1 cellular context compared by ENCODE assay signal in genomic region chr20:29781891-29782290, GRCh38.
TF ChIP-seq lines count a peak whose summit lies in the region.
"Not testable (repeated sequence)": the region's sequence is repeated elsewhere in the genome, so short reads cannot be mapped to it uniquely, and the experiment has no call there.

No MANE protein-coding gene starts in this region.

TF ChIP-seq in K562, 482 proteins besides CTCF, POLR2A, EP300 and RAD21 (continued from another document and continues in another):
- peak; percentile 68; the same call in 1 of the 2 replicates for TF ChIP-seq THRB (CRISPR knock-in tag; conservative IDR thresholded peaks at IDR 0.05)
- peak in 1 of 2 experiments; percentile 78; a peak in 1 of 4 replicates for TF ChIP-seq NONO (IDR thresholded peaks at IDR 0.05; ENCODE audit: low read depth in 2 of 2, low read length in 1 of 2)
- TF ChIP-seq E2F8 (IDR thresholded peaks at IDR 0.05; ENCODE audit: low read depth, partially characterized antibody), result peak; percentile 54
- TF ChIP-seq TCF7L2 (IDR thresholded peaks at IDR 0.05; ENCODE audit: low read depth, low read length), result peak; percentile 77
- peak; percentile 60; the same call in 1 of the 2 replicates for TF ChIP-seq MAFG (tag; conservative IDR thresholded peaks at IDR 0.05)
- TF ChIP-seq ZNF134 (CRISPR knock-in tag; conservative IDR thresholded peaks at IDR 0.05), result 0 out of 2 replicates have a peak, but pooled peaks have one; percentile 50
- TF ChIP-seq AFF1 (IDR thresholded peaks at IDR 0.05; ENCODE audit: low read depth in 1 of 2, partially characterized antibody in 2 of 2), result peak; percentile 61 to 90
- peak in 1 of 2 experiments; percentile 57; a peak in 2 of 4 replicates for TF ChIP-seq FOXA3 (CRISPR knock-in tag; conservative IDR thresholded peaks at IDR 0.05 in 1 of 2, IDR thresholded peaks at IDR 0.05 in 1 of 2)
- peak; percentile 97 for TF ChIP-seq DPF2 (IDR thresholded peaks at IDR 0.05)
- peak; percentile 92 for TF ChIP-seq HES1 (IDR thresholded peaks at IDR 0.05; ENCODE audit: low read depth)
- peak; percentile 81; the same call in 1 of the 2 replicates for TF ChIP-seq ESRRA (IDR thresholded peaks at IDR 0.05; ENCODE audit: borderline replicate concordance, low read depth)
- TF ChIP-seq SMARCC2 (IDR thresholded peaks at IDR 0.05; ENCODE audit: low read depth), result peak; percentile 97
- not testable (repeated sequence) for TF ChIP-seq PBX2 (CRISPR knock-in tag; IDR thresholded peaks at IDR 0.05; ENCODE audit: low read depth)
- TF ChIP-seq PBX2 (tag; conservative IDR thresholded peaks at IDR 0.05; ENCODE audit: low read depth), result peak; percentile 93
- peak; percentile 58 for TF ChIP-seq POLR2AphosphoS5 (IDR thresholded peaks at IDR 0.05; ENCODE audit: control insufficient read depth, insufficient read depth, low read depth, low read length)
- peak; percentile 88 for TF ChIP-seq STAT5A (IDR thresholded peaks at IDR 0.05; ENCODE audit: borderline replicate concordance, low read length)
- 0 out of 2 replicates have a peak, but pooled peaks have one; percentile 23 for TF ChIP-seq HIVEP1 (CRISPR knock-in tag; IDR thresholded peaks at IDR 0.05)
- TF ChIP-seq CBFA2T2 (conservative IDR thresholded peaks at IDR 0.05), result peak; percentile 99
- peak; percentile 87 for TF ChIP-seq CXXC5 (CRISPR knock-in tag; IDR thresholded peaks at IDR 0.05)
- TF ChIP-seq ZKSCAN8 (CRISPR knock-in tag; IDR thresholded peaks at IDR 0.05), result peak; percentile 94
- TF ChIP-seq TAL1 (IDR thresholded peaks at IDR 0.05), result peak; percentile 99
- TF ChIP-seq ZEB2 (IDR thresholded peaks at IDR 0.05), result peak; percentile 84
- peak; percentile 33; the same call in 1 of the 2 replicates for TF ChIP-seq L3MBTL2 (IDR thresholded peaks at IDR 0.05)
- peak; percentile 70 for TF ChIP-seq CREM (IDR thresholded peaks at IDR 0.05; ENCODE audit: low read depth)
- TF ChIP-seq RCOR1 (IDR thresholded peaks at IDR 0.05; ENCODE audit: borderline replicate concordance in 1 of 2, low read depth in 2 of 2, low read length in 2 of 2), result peak; percentile 52 to 54; a peak in 3 of 4 replicates
- peak; percentile 97 for TF ChIP-seq CHAMP1 (IDR thresholded peaks at IDR 0.05)
- peak; percentile 94 for TF ChIP-seq SMAD4 (CRISPR knock-in tag; conservative IDR thresholded peaks at IDR 0.05)
- TF ChIP-seq OTX1 (CRISPR knock-in tag; IDR thresholded peaks at IDR 0.05), result 0 out of 2 replicates have a peak, but pooled peaks have one; percentile 5
- peak; percentile 89 for TF ChIP-seq ZNF395 (CRISPR knock-in tag; IDR thresholded peaks at IDR 0.05)
- peak; percentile 95 for TF ChIP-seq DMBX1 (CRISPR knock-in tag; IDR thresholded peaks at IDR 0.05; ENCODE audit: borderline replicate concordance)
- TF ChIP-seq HDAC2 (IDR thresholded peaks at IDR 0.05), result peak; percentile 95
- peak; percentile 76 for TF ChIP-seq CREB3L1 (IDR thresholded peaks at IDR 0.05; ENCODE audit: borderline replicate concordance, low read depth)
- peak; percentile 92 for TF ChIP-seq CEBPB (tag; IDR thresholded peaks at IDR 0.05)
- peak; percentile 81; the same call in 1 of the 2 replicates for TF ChIP-seq CTBP1 (IDR thresholded peaks at IDR 0.05; ENCODE audit: borderline replicate concordance)
- TF ChIP-seq ZNF274 (IDR thresholded peaks at IDR 0.05; ENCODE audit: borderline replicate concordance, low read depth, low read length), result peak; percentile 58; the same call in 1 of the 2 replicates
